In genomic region chr11:79076526-79077115, GRCh38 we compare ENCODE assay signal across 8 cellular contexts.
DNase-seq lines count a peak whose midpoint lies in the region; ATAC-seq, FAIRE-seq and TF ChIP-seq lines count a peak whose summit lies in the region.

No MANE protein-coding gene starts in this region.

- DNase-seq in Ammon's horn (ENCODE audit: low spot score) (peak; percentile 45), GM18507 (ENCODE audit: extremely low spot score, insufficient read length, low read depth) (peak; percentile 9), SK-N-DZ (ENCODE audit: low spot score) (peak; percentile 60), foreskin fibroblast (peak in 1 of 2 donors; percentile 69), spleen (no peak), inferior parietal cortex (ENCODE audit: extremely low spot score) (no peak)

- H3K36me3 ChIP-seq in spleen: no peaks in the 10 kb centered on the region

- TF ChIP-seq CTCF in foreskin fibroblast (IDR thresholded peaks at IDR 0.05; ENCODE audit: low read depth, low read length) (peak; percentile 62), spleen (IDR thresholded peaks at IDR 0.05 in 8 of 11, conservative IDR thresholded peaks at IDR 0.05 in 3 of 11) (peak in 10 of 11 experiments; percentile 13 to 68 (median 46))

- no peaks in the 10 kb centered on the region for H3K9me3 ChIP-seq in spleen

- ATAC-seq in GM21381 (IDR thresholded peaks at IDR 0.05; ENCODE audit: unreplicated experiment) (no peak), HG03439 (IDR thresholded peaks at IDR 0.05; ENCODE audit: unreplicated experiment) (no peak)

- H3K4me1 ChIP-seq in spleen: no peaks in the 10 kb centered on the region

- WGBS in spleen, 5 donors: 62 to 72% (median 69%) methylated on average over 4 of the region's 4 CpGs

- no peak overlapping the region for H3K4me3 ChIP-seq in foreskin fibroblast (ENCODE audit: low read depth in 1 of 2, low read length in 2 of 2)
- H3K4me3 ChIP-seq in spleen: no peak overlapping the region

- no peak overlapping the region for H3K27ac ChIP-seq in spleen

- intact Hi-C loops in spleen (cut with DNase I; ENCODE audit: low total_unique reads): loop anchor here (10.0 kb wide), 1 partner anchor 432 kb away; no protein-coding TSS in a partner anchor

- no peak for TF ChIP-seq POLR2A in spleen (IDR thresholded peaks at IDR 0.05)

- no peaks in the 10 kb centered on the region for H3K27me3 ChIP-seq in spleen (replicated peaks in 1 of 7)

- no peak for FAIRE-seq in GM18507 (lab: Jason Lieb, UNC)

Comparison
In these comparisons a context has a peak if more than half of its experiments do, and no peak if none do; other contexts are left out.
1. DNase-seq: peak in Ammon's horn (single experiment), GM18507 (single experiment) and SK-N-DZ (single experiment); none in spleen (single experiment) and inferior parietal cortex (single experiment).